ENCODE assay signal across 19 cellular contexts in genomic region chr7:25877802-25878789, GRCh38.
DNase-seq lines count a peak whose midpoint lies in the region; ATAC-seq, FAIRE-seq and TF ChIP-seq lines count a peak whose summit lies in the region.
"Had no signal": no experiment of that assay in that cellular context is flagged by ENCODE, and none has a peak within 500 bp of the region (broad histone marks: within the 10 kb centered on the region; RNA-seq: fewer than 3 reads in every experiment).

No MANE protein-coding gene starts in this region.

- intact Hi-C loops in MCF 10A (cut with micrococcal nuclease) = no loop called here

- peaks cover 94% of the 10 kb centered on the region for H3K27me3 Mint-ChIP-seq in MCF 10A (ENCODE audit: insufficient read depth, unreplicated experiment)

- H3F3A ChIP-seq in SU-DHL-6 (ENCODE audit: insufficient read depth) = no peaks in the 10 kb centered on the region

- peak; percentile 86 for ATAC-seq in GM18508 (IDR thresholded peaks at IDR 0.05; ENCODE audit: insufficient read depth, unreplicated experiment)
- peak; percentile 71 for ATAC-seq in GM21529 (IDR thresholded peaks at IDR 0.05; ENCODE audit: unreplicated experiment)
- ATAC-seq in HG03457 (IDR thresholded peaks at IDR 0.05; ENCODE audit: unreplicated experiment) = peak; percentile 62
- ATAC-seq in GM21367 (IDR thresholded peaks at IDR 0.05; ENCODE audit: unreplicated experiment) = no peak
- ATAC-seq: body of pancreas, gastrocnemius medialis had no signal

- no peak for TF ChIP-seq CTCF in SU-DHL-6 (IDR thresholded peaks at IDR 0.05; ENCODE audit: insufficient read depth, low read length, poor library complexity, severe bottlenecking)
- no peak for TF ChIP-seq CTCF in MCF 10A (IDR thresholded peaks at IDR 0.05; ENCODE audit: unreplicated experiment)

- H3K36me3 Mint-ChIP-seq in MCF 10A (ENCODE audit: insufficient read depth, unreplicated experiment) = no peaks in the 10 kb centered on the region
- H3K36me3 Mint-ChIP-seq: IgD-negative memory B cell, mesothelial cell of epicardium had no signal

- H3K27ac Mint-ChIP-seq in MCF 10A (ENCODE audit: low read depth, unreplicated experiment) = no peak overlapping the region
- H3K27ac Mint-ChIP-seq: IgD-negative memory B cell, mesothelial cell of epicardium had no signal

- CTCF ChIA-PET in MCF 10A (lab: Yijun Ruan, JAX) = interaction anchor here (0.6 to 4.9 kb wide), 3 partner anchors 15 to 1207 kb away, joined by 3 to 25 read pairs (median 4); no protein-coding TSS in a partner anchor

- H3K4me3 Mint-ChIP-seq in MCF 10A (ENCODE audit: unreplicated experiment) = no peak overlapping the region
- H3K4me3 Mint-ChIP-seq: IgD-negative memory B cell, mesothelial cell of epicardium had no signal

- DNase-seq in H54 (ENCODE audit: insufficient read length, low spot score) = no peak
- DNase-seq in stimulated activated CD8-positive, alpha-beta memory T cell treated with anti-CD3 and anti-CD28 coated beads, Interleukin-4, amount 100 ng/mL, for 48 hours = no peak
- DNase-seq in MCF 10A (ENCODE audit: unreplicated experiment) = no peak
- DNase-seq: activated naive CD4-positive, alpha-beta T cell; body of pancreas; effector memory CD4-positive, alpha-beta T cell; EL; gastrocnemius medialis; NCI-H2029 treated with DMSO at 0.1 percent for 48 hours; NCI-H748 treated with DMSO at 0.1 percent for 48 hours; SJCRH30; stimulated activated naive CD4-positive, alpha-beta T cell treated with Interleukin-2 at 50 U/mL for 16 hours had no signal

- H3K9me2 ChIP-seq in SU-DHL-6 (replicated peaks; ENCODE audit: insufficient read depth, low read length) = no peaks in the 10 kb centered on the region

- FAIRE-seq in H54 (lab: Jason Lieb, UNC) = no peak

- no peaks in the 10 kb centered on the region for H3K9me3 Mint-ChIP-seq in MCF 10A (ENCODE audit: unreplicated experiment)
- H3K9me3 Mint-ChIP-seq: mesothelial cell of epicardium had no signal

- H3K27ac ChIP-seq in SU-DHL-6 (ENCODE audit: low read depth, low read length) = no peak overlapping the region
- H3K27ac ChIP-seq: body of pancreas, gastrocnemius medialis, SJCRH30 had no signal

- H3K79me2 ChIP-seq in SU-DHL-6 (ENCODE audit: insufficient read depth, low read length) = no peaks in the 10 kb centered on the region

- 0 out of 2 replicates have a peak, but pooled peaks cover 3% of the 10 kb centered on the region for H3K27me3 ChIP-seq in SU-DHL-6 (ENCODE audit: low read length)
- H3K27me3 ChIP-seq: body of pancreas, gastrocnemius medialis had no signal

- POLR2A ChIA-PET in MCF 10A (lab: Yijun Ruan, JAX) = interaction anchor here (0.7 kb wide), 1 partner anchor 322 kb away, joined by 4 read pairs; the partner anchor contains the start of gene HNRNPA2B1

- peak overlapping the region; percentile 3 for H3K4me2 ChIP-seq in SU-DHL-6 (ENCODE audit: low read depth, low read length, poor library complexity, severe bottlenecking)

- no peaks in the 10 kb centered on the region for H3K36me3 ChIP-seq in SU-DHL-6 (ENCODE audit: low read length)
- H3K36me3 ChIP-seq: gastrocnemius medialis, SJCRH30 had no signal

- no peaks in the 10 kb centered on the region for H4K20me1 ChIP-seq in SU-DHL-6 (ENCODE audit: low read depth, low read length)

- TF ChIP-seq POLR2A in H54 (IDR thresholded peaks at IDR 0.05; ENCODE audit: low read depth, low read length) = no peak

- H3K9me3 ChIP-seq in SU-DHL-6 (ENCODE audit: insufficient read depth, low read length) = no peaks in the 10 kb centered on the region
- H3K9me3 ChIP-seq: body of pancreas, gastrocnemius medialis, SJCRH30 had no signal

- H3K4me3 ChIP-seq in SU-DHL-6 (ENCODE audit: insufficient read depth, low read length, poor library complexity, severe bottlenecking) = no peak overlapping the region
- H3K4me3 ChIP-seq: body of pancreas, gastrocnemius medialis, SJCRH30 had no signal

- H2AFZ ChIP-seq in SU-DHL-6 (ENCODE audit: low read depth, low read length, severe bottlenecking) = no peak overlapping the region

- H3K4me1 Mint-ChIP-seq in MCF 10A (ENCODE audit: insufficient read depth, unreplicated experiment) = no peaks in the 10 kb centered on the region

- no peak overlapping the region for H3K9ac ChIP-seq in SU-DHL-6 (ENCODE audit: low read length)

- BruUV-seq in MCF 10A (replicated peaks; lab: Mats Ljungman, UMichigan) = no TSS peak
